ENCODE assay signal across 8 cellular contexts in genomic region chr20:25696384-25697131, GRCh38. TPM values are rescaled to one million over a fixed set of nuclear protein-coding genes. Genes with fewer than 3 reads are reported as not detected.
DNase-seq lines count a peak whose midpoint lies in the region; ATAC-seq, FAIRE-seq and TF ChIP-seq lines count a peak whose summit lies in the region.

ZNF337 (minus strand) TSS chr20:25696853; CDS start chr20:25686417, 10,436 bp downstream.

- DNase-seq in A172 (ENCODE audit: low spot score) (peak; percentile 94), NCI-H2107 treated with DMSO at 0.1 percent for 48 hours (lab: John Stamatoyannopoulos, UW; ENCODE audit: unreplicated experiment) (peak; percentile 19), body of pancreas (peak; percentile 95 to 97 (median 96)), iPS DF 4.7 (ENCODE audit: extremely low read depth, low spot score) (peak; percentile 74), sigmoid colon (peak; percentile 97)

- TF ChIP-seq EP300 in sigmoid colon (IDR thresholded peaks at IDR 0.05) = no peak

- H3K27ac ChIP-seq in body of pancreas = peak within 1 kb of the TSS; percentile 81 to 90 (median 88)
- H3K27ac ChIP-seq in sigmoid colon = peak within 1 kb of the TSS; percentile 89 to 93 (median 92)

- H3K27me3 ChIP-seq in body of pancreas (no peaks in the 10 kb centered on the region), sigmoid colon (no peaks in the 10 kb centered on the region)

- peaks cover 14% of the 10 kb centered on the region for H3K4me1 ChIP-seq in body of pancreas
- peaks cover 0 to 19% (median 13%) of the 10 kb centered on the region in 4 donors for H3K4me1 ChIP-seq in sigmoid colon

- TF ChIP-seq CTCF in body of pancreas (IDR thresholded peaks at IDR 0.05) (peak in 3 of 7 experiments; percentile 11 to 24 (median 23)), sigmoid colon (IDR thresholded peaks at IDR 0.05) (no peak)

- 0% methylated on average over 15 to 67 of the region's 81 CpGs for WGBS in body of pancreas, 2 donors
- WGBS in sigmoid colon, 2 donors = 0% methylated on average over 81 of the region's 81 CpGs

- TF ChIP-seq POLR2A in body of pancreas (IDR thresholded peaks at IDR 0.05) (peak; percentile 84 to 87 (median 85)), sigmoid colon (IDR thresholded peaks at IDR 0.05) (peak; percentile 59 to 66)

- FAIRE-seq in TTC549 (lab: Jason Lieb, UNC) = peak; percentile 80

- H3K4me3 ChIP-seq in body of pancreas = peak within 1 kb of the TSS; percentile 69 to 97
- H3K4me3 ChIP-seq in sigmoid colon = peak within 1 kb of the TSS; percentile 67 to 95 (median 88)

- intact Hi-C loops in body of pancreas (cut with DNase I) (loop anchor here (10.0 kb wide), 1 partner anchor 62 kb away; no protein-coding TSS in a partner anchor), sigmoid colon (cut with DNase I) (loop anchor here (2.0 to 10.0 kb wide), 3 partner anchors 74 to 472 kb away; no protein-coding TSS in a partner anchor)

- H3K36me3 ChIP-seq in body of pancreas (replicated peaks in 1 of 2; ENCODE audit: insufficient read depth in 1 of 2, low read depth in 2 of 2) = no peaks in the 10 kb centered on the region
- H3K36me3 ChIP-seq in sigmoid colon = peaks cover 0 to 5% (median 0%) of the 10 kb centered on the region in 4 donors

- ATAC-seq in GM18520 (IDR thresholded peaks at IDR 0.05; ENCODE audit: unreplicated experiment) = peak; percentile 95
- peak; percentile 94 for ATAC-seq in HG03064 (IDR thresholded peaks at IDR 0.05; ENCODE audit: low read depth, unreplicated experiment)
- peak; percentile 99 for ATAC-seq in body of pancreas

- no peaks in the 10 kb centered on the region for H3K9me3 ChIP-seq in body of pancreas
- peaks cover 0 to 5% (median 0%) of the 10 kb centered on the region in 4 donors for H3K9me3 ChIP-seq in sigmoid colon

RNA-seq across cellular contexts. Expression of gene ZNF337, which starts in this region (rescaled TPM):
- 13.4 and 14.3 TPM in 2 replicates for total RNA-seq in A172 (2014; rRNA removed; shearing (Covaris generic))
- total RNA-seq in body of pancreas (10 to 100 TPM; 10.2 to 13.7 TPM), sigmoid colon (10 to 100 TPM; 15.6 to 18.6 (median 17.2) TPM)
- 1 to 10 TPM; 1.8 to 7.1 (median 3.6) TPM for polyA plus RNA-seq in sigmoid colon

Comparison
In these comparisons a context has a peak if more than half of its experiments do, and no peak if none do; other contexts are left out.
1. Peak in every context shown above with its lines: DNase-seq, ATAC-seq, H3K4me3 ChIP-seq and H3K27ac ChIP-seq.
2. DNase-seq: peak in every context shown above with its lines; median percentile 97 in sigmoid colon; 96 in body of pancreas; 94 in A172; 74 in iPS DF 4.7; 19 in NCI-H2107 treated with DMSO at 0.1 percent for 48 hours.